Comparison of ENCODE assay signal across 8 cellular contexts in genomic region chr3:49093853-49094767, GRCh38. TPM values are rescaled to one million over a fixed set of nuclear protein-coding genes. Genes with fewer than 3 reads are reported as not detected.
DNase-seq lines count a peak whose midpoint lies in the region; ATAC-seq, FAIRE-seq and TF ChIP-seq lines count a peak whose summit lies in the region.

Gene QRICH1 (minus strand): TSS chr3:49094071. CDS start chr3:49077017, 17,054 bp downstream.

- peak; percentile 77 for TF ChIP-seq POLR2A in breast epithelium (IDR thresholded peaks at IDR 0.05)

- ATAC-seq in GM18873 (IDR thresholded peaks at IDR 0.05; ENCODE audit: low FRiP score, unreplicated experiment): peak; percentile 69
- ATAC-seq in HG03139 (IDR thresholded peaks at IDR 0.05; ENCODE audit: unreplicated experiment): peak; percentile 63

- DNase-seq in AG08395 (ENCODE audit: low spot score) (peak; percentile 95), NCI-H2196 treated with DMSO at 0.1 percent for 48 hours (lab: John Stamatoyannopoulos, UW; ENCODE audit: unreplicated experiment) (peak; percentile 90), breast epithelium (ENCODE audit: low spot score in 2 of 2) (peak; percentile 97), small intestine (peak; percentile 99)

- H3K4me3 ChIP-seq in breast epithelium (peak within 1 kb of the TSS; percentile 84 to 99 (median 85)), iPS-20b (ENCODE audit: low read length) (peak within 1 kb of the TSS; percentile 99), small intestine (ENCODE audit: low read depth in 1 of 2, low read length in 2 of 2) (peak within 1 kb of the TSS; percentile 83 to 97)

- peak within 1 kb of the TSS; percentile 98 for H3K9ac ChIP-seq in iPS-20b (ENCODE audit: low read depth, low read length)

- H3K4me1 ChIP-seq in breast epithelium (peaks cover 0 to 24% of the 10 kb centered on the region in 2 donors), iPS-20b (ENCODE audit: insufficient read depth, low read length) (peaks cover 9% of the 10 kb centered on the region), small intestine (ENCODE audit: control insufficient read depth in 2 of 2, insufficient read depth in 1 of 2, low read depth in 1 of 2, low read length in 1 of 2) (peaks cover 0 to 2% of the 10 kb centered on the region in 2 donors)

- no peaks in the 10 kb centered on the region for H3K27me3 ChIP-seq in breast epithelium
- no peaks in the 10 kb centered on the region for H3K27me3 ChIP-seq in iPS-20b (ENCODE audit: insufficient read depth, low read length)
- no peaks in the 10 kb centered on the region for H3K27me3 ChIP-seq in small intestine (ENCODE audit: control insufficient read depth in 2 of 2, insufficient read depth in 2 of 2, low read length in 2 of 2)

- TF ChIP-seq CTCF in VCaP (conservative IDR thresholded peaks at IDR 0.05) (peak; percentile 87), breast epithelium (IDR thresholded peaks at IDR 0.05) (peak; percentile 20 to 62 (median 36))

- FAIRE-seq in small intestine (lab: Jason Lieb, UNC): no peak

- 1% methylated on average over 55 to 65 of the region's 65 CpGs for WGBS in small intestine, 3 donors

- H3K9me3 ChIP-seq in breast epithelium (no peaks in the 10 kb centered on the region), iPS-20b (ENCODE audit: insufficient read depth, low read depth, low read length) (no peaks in the 10 kb centered on the region), small intestine (ENCODE audit: control insufficient read depth, low read depth) (no peaks in the 10 kb centered on the region)

- H3K36me3 ChIP-seq in breast epithelium (no peaks in the 10 kb centered on the region), iPS-20b (ENCODE audit: insufficient read depth, low read depth, low read length) (peaks cover 52% of the 10 kb centered on the region), small intestine (ENCODE audit: control insufficient read depth in 2 of 2, insufficient read depth in 2 of 2, low read length in 2 of 2) (peaks cover 7% of the 10 kb centered on the region in 2 donors)

- H3K27ac ChIP-seq in VCaP (peak within 1 kb of the TSS; percentile 98), breast epithelium (peak within 1 kb of the TSS; percentile 95 to 96), iPS-20b (ENCODE audit: low read length) (peak within 1 kb of the TSS; percentile 70), small intestine (ENCODE audit: low read depth in 1 of 2, low read length in 1 of 2) (peak within 1 kb of the TSS; percentile 95 to 96)

- intact Hi-C loops in breast epithelium (cut with DNase I; ENCODE audit: low total_unique reads): no loop called here

RNA-seq across cellular contexts. Expression of gene QRICH1, which starts in this region (rescaled TPM):
- total RNA-seq in breast epithelium: 100 to 1,000 TPM in 1 of 3 donors, 10 to 100 TPM in 2; 73.1 to 115 (median 99.3) TPM
- polyA plus RNA-seq in small intestine: 10 to 100 TPM; 27.9 to 39.4 (median 38.2) TPM

Comparison
In these comparisons a context has a peak if more than half of its experiments do, and no peak if none do; other contexts are left out.
1. Peak in every context shown above with its lines: DNase-seq, ATAC-seq, H3K4me3 ChIP-seq and H3K27ac ChIP-seq.